2 cellular contexts compared by ENCODE assay signal in genomic region chr2:88666576-88666975, GRCh38.
TF ChIP-seq lines count a peak whose summit lies in the region.

No MANE protein-coding gene starts in this region.

TF ChIP-seq in GM23338, 12 proteins besides CTCF, POLR2A, EP300 and RAD21:
- TF ChIP-seq ZNF462 (CRISPR knock-in tag; IDR thresholded peaks at IDR 0.05) (no peak), ZNF114 (CRISPR knock-in tag; IDR thresholded peaks at IDR 0.05) (no peak)

TF ChIP-seq in HepG2, 621 proteins besides CTCF, POLR2A, EP300 and RAD21 (continues in another document):
- TF ChIP-seq FOSL2 (CRISPR knock-in tag; IDR thresholded peaks at IDR 0.05): peak; percentile 91
- no peak for TF ChIP-seq ZNF10 (CRISPR knock-in tag; IDR thresholded peaks at IDR 0.05; ENCODE audit: borderline replicate concordance, low read depth)
- TF ChIP-seq EZH2 (conservative IDR thresholded peaks at IDR 0.05; ENCODE audit: low read depth, low read length): no peak
- no peak for TF ChIP-seq RXRA (CRISPR knock-in tag; IDR thresholded peaks at IDR 0.05)
- no peak for TF ChIP-seq NFATC3 (CRISPR knock-in tag; IDR thresholded peaks at IDR 0.05)
- 0 out of 2 replicates have a peak, but pooled peaks have one; percentile 20 for TF ChIP-seq JUND (CRISPR knock-in tag; IDR thresholded peaks at IDR 0.05)
- no peak for TF ChIP-seq POLR2G (IDR thresholded peaks at IDR 0.05; ENCODE audit: low read depth, low read length)
- TF ChIP-seq ZNF234 (CRISPR knock-in tag; conservative IDR thresholded peaks at IDR 0.05): no peak
- no peak for TF ChIP-seq ELF1 (CRISPR knock-in tag; IDR thresholded peaks at IDR 0.05)
- no peak for TF ChIP-seq MATR3 (CRISPR knock-in tag; IDR thresholded peaks at IDR 0.05)
- no peak for TF ChIP-seq ZBTB8A (CRISPR knock-in tag; IDR thresholded peaks at IDR 0.05; ENCODE audit: borderline replicate concordance, low read depth)
- TF ChIP-seq CEBPB (IDR thresholded peaks at IDR 0.05; ENCODE audit: borderline replicate concordance, low read depth, low read length): no peak
- TF ChIP-seq ZNF224 (CRISPR knock-in tag; IDR thresholded peaks at IDR 0.05): no peak
- TF ChIP-seq CREB3 (CRISPR knock-in tag; IDR thresholded peaks at IDR 0.05): no peak
- TF ChIP-seq ZNF747 (CRISPR knock-in tag; IDR thresholded peaks at IDR 0.05; ENCODE audit: borderline replicate concordance): no peak
- TF ChIP-seq NFIB (CRISPR knock-in tag; IDR thresholded peaks at IDR 0.05; ENCODE audit: borderline replicate concordance): no peak
- no peak for TF ChIP-seq ZNF329 (CRISPR knock-in tag; IDR thresholded peaks at IDR 0.05; ENCODE audit: low read depth)
- no peak for TF ChIP-seq XRCC5 (optimal IDR thresholded peaks at IDR 0.05; ENCODE audit: low read length)
- TF ChIP-seq TFE3 (CRISPR knock-in tag; IDR thresholded peaks at IDR 0.05): peak; percentile 63; the same call in 1 of the 2 replicates
- TF ChIP-seq NFE2L2 (IDR thresholded peaks at IDR 0.05; ENCODE audit: low read length): no peak
- TF ChIP-seq ZNF160 (CRISPR knock-in tag; IDR thresholded peaks at IDR 0.05): no peak
- TF ChIP-seq ZNF121 (CRISPR knock-in tag; IDR thresholded peaks at IDR 0.05): no peak
- TF ChIP-seq ARID5B (CRISPR knock-in tag; IDR thresholded peaks at IDR 0.05): 0 out of 2 replicates have a peak, but pooled peaks have one; percentile 16
- TF ChIP-seq ZNF788 (CRISPR knock-in tag; IDR thresholded peaks at IDR 0.05; ENCODE audit: borderline replicate concordance): no peak
- no peak for TF ChIP-seq ZNF766 (CRISPR knock-in tag; IDR thresholded peaks at IDR 0.05; ENCODE audit: borderline replicate concordance)
- TF ChIP-seq ZNF468 (CRISPR knock-in tag; IDR thresholded peaks at IDR 0.05): no peak
- no peak for TF ChIP-seq BORCS8-MEF2B (CRISPR knock-in tag; IDR thresholded peaks at IDR 0.05)
- no peak for TF ChIP-seq ISX (CRISPR knock-in tag; conservative IDR thresholded peaks at IDR 0.05)
- no peak for TF ChIP-seq ESRRA (CRISPR knock-in tag; IDR thresholded peaks at IDR 0.05; ENCODE audit: low read depth)
- TF ChIP-seq BHLHE40 (IDR thresholded peaks at IDR 0.05; ENCODE audit: low read length): peak; percentile 77
- TF ChIP-seq TRAFD1 (CRISPR knock-in tag; IDR thresholded peaks at IDR 0.05; ENCODE audit: borderline replicate concordance): no peak
- no peak for TF ChIP-seq ZFP1 (CRISPR knock-in tag; IDR thresholded peaks at IDR 0.05)
- TF ChIP-seq JUNB (CRISPR knock-in tag; IDR thresholded peaks at IDR 0.05; ENCODE audit: borderline replicate concordance): no peak
- TF ChIP-seq SRSF4 (IDR thresholded peaks at IDR 0.05; ENCODE audit: low read depth, low read length, poor library complexity, severe bottlenecking): no peak
- no peak for TF ChIP-seq MYC (CRISPR knock-in tag; IDR thresholded peaks at IDR 0.05; ENCODE audit: borderline replicate concordance)
- TF ChIP-seq ZNF570 (CRISPR knock-in tag; IDR thresholded peaks at IDR 0.05; ENCODE audit: borderline replicate concordance): no peak
- no peak for TF ChIP-seq MYNN (CRISPR knock-in tag; IDR thresholded peaks at IDR 0.05; ENCODE audit: low read depth)
- no peak for TF ChIP-seq RFXANK (CRISPR knock-in tag; IDR thresholded peaks at IDR 0.05)
- no peak for TF ChIP-seq ZBTB49 (CRISPR knock-in tag; IDR thresholded peaks at IDR 0.05; ENCODE audit: borderline replicate concordance)
- TF ChIP-seq ZIK1 (CRISPR knock-in tag; IDR thresholded peaks at IDR 0.05; ENCODE audit: borderline replicate concordance, low read depth): no peak
- TF ChIP-seq ZNF639 (CRISPR knock-in tag; conservative IDR thresholded peaks at IDR 0.05): no peak
- no peak for TF ChIP-seq GATAD2A (CRISPR knock-in tag; IDR thresholded peaks at IDR 0.05)
- no peak for TF ChIP-seq TSC22D2 (CRISPR knock-in tag; IDR thresholded peaks at IDR 0.05; ENCODE audit: borderline replicate concordance)
- TF ChIP-seq THRA (CRISPR knock-in tag; IDR thresholded peaks at IDR 0.05; ENCODE audit: borderline replicate concordance): no peak
- no peak for TF ChIP-seq RBAK (CRISPR knock-in tag; IDR thresholded peaks at IDR 0.05)
- TF ChIP-seq ZNF142 (CRISPR knock-in tag; IDR thresholded peaks at IDR 0.05): no peak
- TF ChIP-seq RARA (CRISPR knock-in tag; IDR thresholded peaks at IDR 0.05): no peak
- no peak for TF ChIP-seq FOXA3 (CRISPR knock-in tag; IDR thresholded peaks at IDR 0.05)
